Comparison of ENCODE assay signal across 9 cellular contexts in genomic region chr2:133362061-133362476, GRCh38.
DNase-seq lines count a peak whose midpoint lies in the region; ATAC-seq and TF ChIP-seq lines count a peak whose summit lies in the region.
"Had no signal": no experiment of that assay in that cellular context is flagged by ENCODE, and none has a peak within 500 bp of the region (broad histone marks: within the 10 kb centered on the region; RNA-seq: fewer than 3 reads in every experiment).

No MANE protein-coding gene starts in this region.

- no peaks in the 10 kb centered on the region for H3K36me3 ChIP-seq in neural progenitor cell
- H3K36me3 ChIP-seq: tibial artery had no signal

- H3K79me2 ChIP-seq in neural progenitor cell (ENCODE audit: low read depth) = no peaks in the 10 kb centered on the region

- peaks cover 37% of the 10 kb centered on the region for H3K4me1 Mint-ChIP-seq in neural progenitor cell
- H3K4me1 Mint-ChIP-seq in activated CD8-positive, alpha-beta T cell treated with anti-CD3 and anti-CD28 coated beads, Interleukin-2, amount 10 ng/mL, durations not matched to agents 7 days and 5 days (ENCODE audit: low read depth) = peaks cover 11% of the 10 kb centered on the region

- DNase-seq in DMS 273 (lab: John Stamatoyannopoulos, UW; ENCODE audit: unreplicated experiment) (peak; percentile 33), M059J (ENCODE audit: low read depth) (peak; percentile 81), cardiac fibroblast (ENCODE audit: low read depth in 2 of 2) (peak; percentile 11 to 83), neural progenitor cell (ENCODE audit: low spot score) (no peak), KBM-7 (no peak)
- no peak for DNase-seq in activated CD8-positive, alpha-beta T cell treated with anti-CD3 and anti-CD28 coated beads, Interleukin-2, amount 10 ng/mL, durations not matched to agents 7 days and 5 days
- no peak for DNase-seq in activated naive CD4-positive, alpha-beta T cell treated with anti-CD3 and anti-CD28 coated beads, Interleukin-2, amount 50 U/mL, for 16 hours
- DNase-seq: tibial artery had no signal

- H3K9ac ChIP-seq in neural progenitor cell = no peak overlapping the region

- no peak for ATAC-seq in GM18867 (IDR thresholded peaks at IDR 0.05; ENCODE audit: unreplicated experiment)
- ATAC-seq in activated CD8-positive, alpha-beta T cell treated with anti-CD3 and anti-CD28 coated beads, Interleukin-2, amount 10 ng/mL, durations not matched to agents 7 days and 5 days = no peak

- peak overlapping the region; percentile 35 for H3K27ac Mint-ChIP-seq in neural progenitor cell
- H3K27ac Mint-ChIP-seq in activated CD8-positive, alpha-beta T cell treated with anti-CD3 and anti-CD28 coated beads, Interleukin-2, amount 10 ng/mL, durations not matched to agents 7 days and 5 days = no peak overlapping the region

- H2AFZ ChIP-seq in neural progenitor cell (replicated peaks) = no peak overlapping the region

- CTCF ChIA-PET in activated CD8-positive, alpha-beta T cell treated with anti-CD3 and anti-CD28 coated beads, Interleukin-2, amount 10 ng/mL, durations not matched to agents 7 days and 5 days (lab: Charles Lee) = no interaction called here

- no peak overlapping the region for H3K4me3 Mint-ChIP-seq in neural progenitor cell
- H3K4me3 Mint-ChIP-seq in activated CD8-positive, alpha-beta T cell treated with anti-CD3 and anti-CD28 coated beads, Interleukin-2, amount 10 ng/mL, durations not matched to agents 7 days and 5 days = no peak overlapping the region

- no peaks in the 10 kb centered on the region for H3F3A ChIP-seq in neural progenitor cell (ENCODE audit: low read depth)

- no peak overlapping the region for H3K27ac ChIP-seq in neural progenitor cell
- H3K27ac ChIP-seq: tibial artery had no signal

- H3K9me3 Mint-ChIP-seq in neural progenitor cell = no peaks in the 10 kb centered on the region
- H3K9me3 Mint-ChIP-seq in activated CD8-positive, alpha-beta T cell treated with anti-CD3 and anti-CD28 coated beads, Interleukin-2, amount 10 ng/mL, durations not matched to agents 7 days and 5 days (ENCODE audit: insufficient read depth) = no peaks in the 10 kb centered on the region

- no peaks in the 10 kb centered on the region for H3K9me3 ChIP-seq in neural progenitor cell (ENCODE audit: low read depth)
- H3K9me3 ChIP-seq: tibial artery had no signal

- H3K36me3 Mint-ChIP-seq in neural progenitor cell = no peaks in the 10 kb centered on the region
- no peaks in the 10 kb centered on the region for H3K36me3 Mint-ChIP-seq in activated CD8-positive, alpha-beta T cell treated with anti-CD3 and anti-CD28 coated beads, Interleukin-2, amount 10 ng/mL, durations not matched to agents 7 days and 5 days (ENCODE audit: low read depth)

- no peaks in the 10 kb centered on the region for H4K20me1 ChIP-seq in neural progenitor cell (ENCODE audit: low read depth)

- in situ Hi-C loops in KBM-7 (cut with MboI; ENCODE audit: low pct_unique_long_range_greater_than_20kb, low sequenced_read_pairs) = no loop called here

- H3K4me2 ChIP-seq in neural progenitor cell = no peak overlapping the region

- no peaks in the 10 kb centered on the region for H3K27me3 Mint-ChIP-seq in neural progenitor cell (ENCODE audit: insufficient read depth, low read depth)
- no peaks in the 10 kb centered on the region for H3K27me3 Mint-ChIP-seq in activated CD8-positive, alpha-beta T cell treated with anti-CD3 and anti-CD28 coated beads, Interleukin-2, amount 10 ng/mL, durations not matched to agents 7 days and 5 days (ENCODE audit: low read depth)

- H3K4me1 ChIP-seq in neural progenitor cell = peaks cover 4% of the 10 kb centered on the region
- H3K4me1 ChIP-seq: tibial artery had no signal

- no peak overlapping the region for H3K4me3 ChIP-seq in cardiac fibroblast (replicated peaks in 1 of 2; ENCODE audit: low read depth in 2 of 2, low read length in 2 of 2)
- H3K4me3 ChIP-seq in neural progenitor cell = no peak overlapping the region
- H3K4me3 ChIP-seq: tibial artery had no signal

- TF ChIP-seq CTCF in cardiac fibroblast (IDR thresholded peaks at IDR 0.05; ENCODE audit: low read depth, low read length) (no peak), neural progenitor cell (IDR thresholded peaks at IDR 0.05) (no peak)

- POLR2A ChIA-PET in activated CD8-positive, alpha-beta T cell treated with anti-CD3 and anti-CD28 coated beads, Interleukin-2, amount 10 ng/mL, durations not matched to agents 7 days and 5 days (lab: Charles Lee) = no interaction called here

- H3K27me3 ChIP-seq in neural progenitor cell = no peaks in the 10 kb centered on the region
- H3K27me3 ChIP-seq: tibial artery had no signal

Comparison
In these comparisons a context has a peak if more than half of its experiments do, and no peak if none do; other contexts are left out.
1. DNase-seq: peak in DMS 273 (single experiment), M059J (single experiment) and cardiac fibroblast (2 of 2); none in neural progenitor cell (single experiment), KBM-7 (single experiment), activated CD8-positive, alpha-beta T cell treated with anti-CD3 and anti-CD28 coated beads, Interleukin-2, amount 10 ng/mL, durations not matched to agents 7 days and 5 days (single experiment) and activated naive CD4-positive, alpha-beta T cell treated with anti-CD3 and anti-CD28 coated beads, Interleukin-2, amount 50 U/mL, for 16 hours (single experiment).